Comparison of ENCODE assay signal across 10 cellular contexts in the genomic region with DNA sequence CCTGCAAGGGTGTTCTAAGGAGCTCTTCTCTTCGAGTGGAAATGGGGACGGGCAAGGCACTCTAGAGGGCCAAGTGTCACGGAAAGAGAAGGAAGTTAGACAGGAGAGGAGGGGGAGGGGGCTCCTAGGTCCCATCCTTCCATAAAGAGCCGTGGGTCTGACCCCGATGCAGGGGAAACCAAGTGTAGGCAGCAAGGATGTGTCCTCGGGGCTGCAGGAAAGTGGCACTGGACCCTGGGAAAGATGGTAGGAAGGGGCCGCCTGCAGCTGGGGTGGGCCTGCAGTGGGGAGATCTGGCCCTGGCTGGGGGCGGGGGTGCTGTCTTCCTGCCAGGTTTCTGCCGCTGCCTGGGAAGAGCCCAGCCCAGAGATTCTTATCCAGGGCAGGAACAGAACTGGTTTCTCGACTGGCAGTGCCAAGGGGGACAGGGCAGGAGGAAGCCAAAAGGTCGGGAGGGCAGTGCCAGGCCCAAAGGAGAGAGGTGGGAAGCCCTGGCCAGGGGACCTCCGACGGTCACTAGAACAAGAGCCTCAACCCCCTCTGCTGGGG. TPM values are rescaled to one million over a fixed set of nuclear protein-coding genes. Genes with fewer than 3 reads are reported as not detected.
DNase-seq lines count a peak whose midpoint lies in the region; ATAC-seq and TF ChIP-seq lines count a peak whose summit lies in the region.
"Had no signal": no experiment of that assay in that cellular context is flagged by ENCODE, and none has a peak within 500 bp of the region (broad histone marks: within the 10 kb centered on the region; RNA-seq: fewer than 3 reads in every experiment).

No MANE protein-coding gene starts in this region.

- no peak for TF ChIP-seq POLR2A in GM18505 (IDR thresholded peaks at IDR 0.05; ENCODE audit: borderline replicate concordance, extremely low read depth, insufficient read depth, insufficient read length)

- H3K27me3 ChIP-seq in upper lobe of right lung = peaks cover 37% of the 10 kb centered on the region

- H3K4me1 Mint-ChIP-seq in activated T-cell treated with anti-CD3 and anti-CD28 coated beads, Interleukin-2, amount 50 U/mL, for 72 hours (ENCODE audit: low read depth) = peaks cover 30% of the 10 kb centered on the region

- no peaks in the 10 kb centered on the region for H3K9me3 ChIP-seq in upper lobe of right lung
- H3K9me3 ChIP-seq: sigmoid colon had no signal

- H3K27me3 Mint-ChIP-seq in activated T-cell treated with anti-CD3 and anti-CD28 coated beads, Interleukin-2, amount 50 U/mL, for 72 hours (ENCODE audit: low read depth) = peaks cover 70% of the 10 kb centered on the region

- no peaks in the 10 kb centered on the region for H3K9me3 Mint-ChIP-seq in activated T-cell treated with anti-CD3 and anti-CD28 coated beads, Interleukin-2, amount 50 U/mL, for 72 hours
- H3K9me3 Mint-ChIP-seq: T-helper 1 cell treated with Interleukin-12 subunit alpha and Interleukin-12 subunit beta and Interleukin-4 antibody, amounts not matched to agents 30 μg/mL and 1 μg/mL, for 36 hours had no signal

- no peak overlapping the region for H3K27ac ChIP-seq in upper lobe of right lung
- H3K27ac ChIP-seq: sigmoid colon had no signal

- H3K4me3 Mint-ChIP-seq in activated T-cell treated with anti-CD3 and anti-CD28 coated beads, Interleukin-2, amount 50 U/mL, for 72 hours = no peak overlapping the region
- H3K4me3 Mint-ChIP-seq: activated CD8-positive, alpha-beta memory T cell treated with anti-CD3 and anti-CD28 coated beads, Interleukin-2, amount 10 ng/mL, durations not matched to agents 7 days and 5 days; T-helper 1 cell treated with Interleukin-12 subunit alpha and Interleukin-12 subunit beta and Interleukin-4 antibody, amounts not matched to agents 30 μg/mL and 1 μg/mL, for 36 hours had no signal

- H3K36me3 ChIP-seq in upper lobe of right lung = no peaks in the 10 kb centered on the region
- H3K36me3 ChIP-seq: sigmoid colon had no signal

- peak; percentile 59 for DNase-seq in SIG-M5 treated with dmso at 0.1 percent for 504 hours (lab: John Stamatoyannopoulos, UW; ENCODE audit: unreplicated experiment)
- no peak for DNase-seq in SIG-M5 (lab: John Stamatoyannopoulos, UW)
- no peak for DNase-seq in upper lobe of right lung
- no peak for DNase-seq in activated T-cell treated with anti-CD3 and anti-CD28 coated beads, Interleukin-2, amount 50 U/mL, for 72 hours
- DNase-seq: activated CD8-positive, alpha-beta memory T cell treated with anti-CD3 and anti-CD28 coated beads, Interleukin-2, amount 10 ng/mL, durations not matched to agents 7 days and 5 days; sigmoid colon had no signal

- intact Hi-C loops in upper lobe of right lung (cut with DNase I) = loop anchor here (5.0 kb wide), 1 partner anchor 35 kb away; the partner anchor contains the start of genes ISG20L2 and METTL25B

- peak overlapping the region; percentile 20 for H3K4me3 ChIP-seq in iPS-11a (ENCODE audit: low read depth, low read length)
- no peak overlapping the region for H3K4me3 ChIP-seq in upper lobe of right lung
- H3K4me3 ChIP-seq: sigmoid colon had no signal

- no peak overlapping the region for H3K27ac Mint-ChIP-seq in activated T-cell treated with anti-CD3 and anti-CD28 coated beads, Interleukin-2, amount 50 U/mL, for 72 hours
- H3K27ac Mint-ChIP-seq: activated CD8-positive, alpha-beta memory T cell treated with anti-CD3 and anti-CD28 coated beads, Interleukin-2, amount 10 ng/mL, durations not matched to agents 7 days and 5 days; T-helper 1 cell treated with Interleukin-12 subunit alpha and Interleukin-12 subunit beta and Interleukin-4 antibody, amounts not matched to agents 30 μg/mL and 1 μg/mL, for 36 hours had no signal

- no peak for TF ChIP-seq CTCF in upper lobe of right lung (IDR thresholded peaks at IDR 0.05)

- peaks cover 10% of the 10 kb centered on the region for H3K4me1 ChIP-seq in upper lobe of right lung

- ATAC-seq in upper lobe of right lung (peak; percentile 10), GM18505 (IDR thresholded peaks at IDR 0.05; ENCODE audit: unreplicated experiment) (no peak)
- no peak for ATAC-seq in activated T-cell treated with anti-CD3 and anti-CD28 coated beads, Interleukin-2, amount 50 U/mL, for 72 hours (replicated peaks in 1 of 2)
- ATAC-seq: activated CD8-positive, alpha-beta memory T cell treated with anti-CD3 and anti-CD28 coated beads, Interleukin-2, amount 10 ng/mL, durations not matched to agents 7 days and 5 days had no signal

- H3K36me3 Mint-ChIP-seq in activated T-cell treated with anti-CD3 and anti-CD28 coated beads, Interleukin-2, amount 50 U/mL, for 72 hours (ENCODE audit: insufficient read depth in 2 of 2) = no peaks in the 10 kb centered on the region
- H3K36me3 Mint-ChIP-seq: activated CD8-positive, alpha-beta memory T cell treated with anti-CD3 and anti-CD28 coated beads, Interleukin-2, amount 10 ng/mL, durations not matched to agents 7 days and 5 days had no signal

RNA-seq across cellular contexts. Expression of gene CRABP2, which starts 12.9 kb away (rescaled TPM):
- 1.4 TPM for total RNA-seq in upper lobe of right lung
- 1 to 10 TPM; 2.5 TPM for total RNA-seq in activated T-cell treated with anti-CD3 and anti-CD28 coated beads, Interleukin-2, amount 50 U/mL, for 72 hours
- total RNA-seq: lung microvascular endothelial cell had no signal

RNA-seq across cellular contexts. Expression of gene NES, which starts 15.3 kb away (rescaled TPM):
- total RNA-seq in upper lobe of right lung = 54.7 TPM
- under 1 TPM in 1 of 2 donors, not detected in 1; 0.05 TPM for total RNA-seq in activated T-cell treated with anti-CD3 and anti-CD28 coated beads, Interleukin-2, amount 50 U/mL, for 72 hours
- total RNA-seq: activated CD8-positive, alpha-beta memory T cell treated with anti-CD3 and anti-CD28 coated beads, Interleukin-2, amount 10 ng/mL, durations not matched to agents 7 days and 5 days had no signal

RNA-seq across cellular contexts. Expression of gene METTL25B, which starts 35.8 kb away (rescaled TPM):
- total RNA-seq in upper lobe of right lung = 42.4 TPM
- 100 to 1,000 TPM in 1 of 2 donors, 10 to 100 TPM in 1; 90.5 to 100 TPM for total RNA-seq in activated T-cell treated with anti-CD3 and anti-CD28 coated beads, Interleukin-2, amount 50 U/mL, for 72 hours

RNA-seq across cellular contexts. Expression of gene ISG20L2, which starts 36.1 kb away (rescaled TPM):
- total RNA-seq in upper lobe of right lung = 28.3 TPM
- total RNA-seq in activated T-cell treated with anti-CD3 and anti-CD28 coated beads, Interleukin-2, amount 50 U/mL, for 72 hours = 10 to 100 TPM; 36.3 to 37.1 TPM

RNA-seq across cellular contexts. Expression of gene MRPL24, which starts 48.4 kb away (rescaled TPM):
- 41.8 TPM for total RNA-seq in upper lobe of right lung
- 10 to 100 TPM; 45.9 to 67.8 TPM for total RNA-seq in activated T-cell treated with anti-CD3 and anti-CD28 coated beads, Interleukin-2, amount 50 U/mL, for 72 hours

Comparison
In these comparisons a context has a peak if more than half of its experiments do, and no peak if none do; other contexts are left out.
1. RNA of gene NES, which starts 15.3 kb away (total RNA-seq): 54.7 TPM in upper lobe of right lung (single experiment); 0.05 TPM in activated T-cell treated with anti-CD3 and anti-CD28 coated beads, Interleukin-2, amount 50 U/mL, for 72 hours; every median in the first group is over 10 times any median in the second.